8 cellular contexts compared by ENCODE assay signal in genomic region chr7:3260425-3260762, GRCh38. TPM values are rescaled to one million over a fixed set of nuclear protein-coding genes. Genes with fewer than 3 reads are reported as not detected.
DNase-seq lines count a peak whose midpoint lies in the region; ATAC-seq, FAIRE-seq and TF ChIP-seq lines count a peak whose summit lies in the region.

No MANE protein-coding gene starts in this region.

- DNase-seq in AG04449 (ENCODE audit: low read depth, low spot score) (peak; percentile 5), LNCaP clone FGC (ENCODE audit: low read depth) (no peak), H1 (ENCODE audit: low read depth in 1 of 2, low spot score in 2 of 2) (no peak), natural killer cell (no peak), NCI-H1930 (lab: John Stamatoyannopoulos, UW) (no peak), SHP77 (lab: John Stamatoyannopoulos, UW) (no peak), NCI-H128 (lab: John Stamatoyannopoulos, UW; ENCODE audit: unreplicated experiment) (no peak)

- H3K9me3 Mint-ChIP-seq in natural killer cell = no peaks in the 10 kb centered on the region
- no peaks in the 10 kb centered on the region for H3K9me3 Mint-ChIP-seq in stimulated activated memory B cell treated with anti-CD40 and anti-IgM and Interleukin-4, amounts not matched to agents 10 μg/mL and 1 μg/mL and 100 μg/mL, for 72 hours

- TF ChIP-seq EP300 in H1 (IDR thresholded peaks at IDR 0.05; ENCODE audit: borderline replicate concordance in 1 of 2, low read depth in 2 of 2, low read length in 2 of 2) = no peak

- no peak overlapping the region for H2BK15ac ChIP-seq in H1 (ENCODE audit: low read length)

- no peak for FAIRE-seq in H1 (lab: Jason Lieb, UNC)

- H3K27me3 ChIP-seq in H1 (replicated peaks in 1 of 4; ENCODE audit: control insufficient read depth in 3 of 4, extremely low read depth in 1 of 4, insufficient read depth in 3 of 4, low read length in 3 of 4) = no peaks in the 10 kb centered on the region

- H3K23ac ChIP-seq in H1 (ENCODE audit: insufficient read length) = no peak overlapping the region

- H3K4me3 ChIP-seq in AG04449 (ENCODE audit: low read depth, low read length) (peak overlapping the region; percentile 61), LNCaP clone FGC (ENCODE audit: low read depth, low read length) (peak overlapping the region; percentile 49), H1 (ENCODE audit: extremely low read depth in 1 of 4, insufficient read depth in 2 of 4, low read depth in 3 of 4, low read length in 4 of 4) (no peak overlapping the region)

- H3K79me2 ChIP-seq in H1 (ENCODE audit: control insufficient read depth in 1 of 2, insufficient read depth in 2 of 2, low read length in 2 of 2) = no peaks in the 10 kb centered on the region

- TF ChIP-seq RAD21 in H1 (IDR thresholded peaks at IDR 0.05 in 1 of 2, conservative IDR thresholded peaks at IDR 0.05 in 1 of 2; ENCODE audit: low read depth in 2 of 2, low read length in 2 of 2) = no peak

- H3K4me2 ChIP-seq in H1 (ENCODE audit: insufficient read depth in 1 of 2, low read depth in 2 of 2, low read length in 2 of 2) = no peak overlapping the region

- no peak overlapping the region for H4K5ac ChIP-seq in H1 (ENCODE audit: insufficient read length, low read depth, low read length)

- H3K56ac ChIP-seq in H1 (replicated peaks; ENCODE audit: insufficient read length, low read depth, low read length) = no peak overlapping the region

- H3K23me2 ChIP-seq in H1 (ENCODE audit: low read depth, low read length) = no peaks in the 10 kb centered on the region

- H2BK20ac ChIP-seq in H1 (ENCODE audit: low read length) = no peak overlapping the region

- TF ChIP-seq POLR2A in H1 (IDR thresholded peaks at IDR 0.05; ENCODE audit: control extremely low read depth in 1 of 2, low read depth in 2 of 2, low read length in 2 of 2) = no peak

- H3K4me1 Mint-ChIP-seq in natural killer cell = no peaks in the 10 kb centered on the region
- no peaks in the 10 kb centered on the region for H3K4me1 Mint-ChIP-seq in stimulated activated memory B cell treated with anti-CD40 and anti-IgM and Interleukin-4, amounts not matched to agents 10 μg/mL and 1 μg/mL and 100 μg/mL, for 72 hours

- no peak for ATAC-seq in natural killer cell
- no peak for ATAC-seq in stimulated activated memory B cell treated with anti-CD40 and anti-IgM and Interleukin-4, amounts not matched to agents 10 μg/mL and 1 μg/mL and 100 μg/mL, for 72 hours

- H2BK5ac ChIP-seq in H1 (ENCODE audit: low read depth, low read length) = no peak overlapping the region

- no peak overlapping the region for H3K18ac ChIP-seq in H1 (ENCODE audit: extremely low read depth, low read length)

- POLR2A ChIA-PET in AG04449 (lab: Yijun Ruan, JAX) (no interaction called here), H1 (lab: Charles Lee; ENCODE audit: partially characterized antibody) (no interaction called here)

- H3K79me1 ChIP-seq in H1 (ENCODE audit: low read depth, low read length) = no peaks in the 10 kb centered on the region

- H4K91ac ChIP-seq in H1 (replicated peaks; ENCODE audit: insufficient read length, low read length) = no peak overlapping the region

- intact Hi-C loops in natural killer cell (cut with micrococcal nuclease) = no loop called here

- peaks cover 0 to 6% (median 0%) of the 10 kb centered on the region in 4 experiments; a peak in 3 of 7 replicates for H3K4me1 ChIP-seq in H1 (replicated peaks in 1 of 4; ENCODE audit: control insufficient read depth in 3 of 4, insufficient read depth in 4 of 4, low read length in 3 of 4)

- WGBS in H1 (ENCODE audit: extremely low coverage in 1 of 2, insufficient coverage in 1 of 2, insufficient read length in 1 of 2, insufficient replicate concordance in 2 of 2, low coverage in 1 of 2, low lambda C conversion rate in 2 of 2, missing lambda C conversion rate in 1 of 2), 2 experiments = 78% methylated on average over 10 of the region's 10 CpGs; no CpG with 5 or more reads in 1 of the 2 experiments

- no peak overlapping the region for H3K4ac ChIP-seq in H1 (replicated peaks; ENCODE audit: insufficient read length, low read depth, low read length)

- no peak overlapping the region for H3K9ac ChIP-seq in H1 (replicated peaks in 1 of 4; ENCODE audit: extremely low read depth in 1 of 4, low read depth in 3 of 4, low read length in 3 of 4)

- no peak overlapping the region for H3K27ac Mint-ChIP-seq in natural killer cell
- no peak overlapping the region for H3K27ac Mint-ChIP-seq in stimulated activated memory B cell treated with anti-CD40 and anti-IgM and Interleukin-4, amounts not matched to agents 10 μg/mL and 1 μg/mL and 100 μg/mL, for 72 hours

- no peaks in the 10 kb centered on the region for H4K20me1 ChIP-seq in H1 (replicated peaks in 1 of 2; ENCODE audit: control insufficient read depth in 1 of 2, insufficient read depth in 2 of 2, low read length in 2 of 2)

- no peak overlapping the region for H2BK12ac ChIP-seq in H1 (ENCODE audit: low read depth, low read length)

- H3K27me3 Mint-ChIP-seq in natural killer cell (ENCODE audit: low read depth in 2 of 2) = peaks cover 23 to 26% of the 10 kb centered on the region in 2 donors
- H3K27me3 Mint-ChIP-seq in stimulated activated memory B cell treated with anti-CD40 and anti-IgM and Interleukin-4, amounts not matched to agents 10 μg/mL and 1 μg/mL and 100 μg/mL, for 72 hours = peaks cover 34% of the 10 kb centered on the region

- H3K36me3 Mint-ChIP-seq in natural killer cell = no peaks in the 10 kb centered on the region
- H3K36me3 Mint-ChIP-seq in stimulated activated memory B cell treated with anti-CD40 and anti-IgM and Interleukin-4, amounts not matched to agents 10 μg/mL and 1 μg/mL and 100 μg/mL, for 72 hours = no peaks in the 10 kb centered on the region

- H3K27ac ChIP-seq in H1 (ENCODE audit: low read depth, low read length) = no peak overlapping the region

- no peaks in the 10 kb centered on the region for H3K36me3 ChIP-seq in H1 (ENCODE audit: control insufficient read depth in 2 of 4, insufficient read depth in 4 of 4, low read length in 3 of 4)

- H2BK120ac ChIP-seq in H1 (replicated peaks; ENCODE audit: low read depth, low read length) = no peak overlapping the region

- TF ChIP-seq CTCF in AG04449 (IDR thresholded peaks at IDR 0.05; ENCODE audit: insufficient read depth, low read length, missing control alignments) = no peak
- no peak for TF ChIP-seq CTCF in LNCaP clone FGC (IDR thresholded peaks at IDR 0.05; ENCODE audit: control insufficient read depth, extremely low read depth, insufficient read depth)
- TF ChIP-seq CTCF in H1 (IDR thresholded peaks at IDR 0.05; ENCODE audit: control extremely low read depth in 1 of 3, insufficient read depth in 1 of 3, low read depth in 1 of 3, low read length in 3 of 3) = no peak
- no peak for TF ChIP-seq CTCF in natural killer cell (IDR thresholded peaks at IDR 0.05)

- H2AFZ ChIP-seq in H1 (ENCODE audit: low read length) = peak overlapping the region; percentile 6; the same call in 1 of the 2 replicates

- H3K14ac ChIP-seq in H1 (ENCODE audit: insufficient read length) = no peak overlapping the region

- no peak overlapping the region for H4K8ac ChIP-seq in H1 (ENCODE audit: extremely low read depth, insufficient read depth, low read length)

- peak overlapping the region; percentile 38 for H3K4me3 Mint-ChIP-seq in natural killer cell
- H3K4me3 Mint-ChIP-seq in stimulated activated memory B cell treated with anti-CD40 and anti-IgM and Interleukin-4, amounts not matched to agents 10 μg/mL and 1 μg/mL and 100 μg/mL, for 72 hours = no peak overlapping the region

- no peaks in the 10 kb centered on the region for H3K9me3 ChIP-seq in H1 (ENCODE audit: insufficient read depth in 2 of 2, low read depth in 1 of 2, low read length in 1 of 2)

- CTCF ChIA-PET in AG04449 (lab: Yijun Ruan, JAX) (no interaction called here), H1 (lab: Charles Lee; ENCODE audit: partially characterized antibody) (no interaction called here)

- no peak overlapping the region for H2AK5ac ChIP-seq in H1 (ENCODE audit: low read depth, low read length)

TF ChIP-seq in H1, 55 proteins besides CTCF, POLR2A, EP300 and RAD21 (continues in another document):
- TF ChIP-seq CREB1 (IDR thresholded peaks at IDR 0.05) = no peak
- no peak for TF ChIP-seq FOSL1 (IDR thresholded peaks at IDR 0.05; ENCODE audit: insufficient read depth, low read depth, low read length)

RNA-seq across cellular contexts. Expression of gene SDK1, which starts 40.7 kb away (rescaled TPM):
- total RNA-seq in H1 (2021; fragmentation: NEBNext Ultra II Directional; extraction: Animal tissue kit (Norgen Biotek cat#: 25700)) = 7.2 and 7.3 TPM in 2 replicates
- polyA plus RNA-seq in H1 (2011; rRNA removed) = 3.3 and 4.7 TPM in 2 replicates
- 2.7 TPM for polyA plus RNA-seq in H1 (2011; cell fraction: cytosol; rRNA removed)
- 10.6 TPM for polyA plus RNA-seq in H1 (2011; cell fraction: nucleus; rRNA removed)
- polyA plus RNA-seq in H1 (2012, experiment 1 of 2) = 3.6 to 7.4 TPM (median 6.1 TPM) in 4 replicates
- 2.8 TPM for polyA plus RNA-seq in H1 (2012, experiment 2 of 2)
- polyA plus RNA-seq in H1 (2013, experiment 1 of 2) = 7.2 TPM
- polyA plus RNA-seq in H1 (2013, experiment 2 of 2) = 5.9 TPM
- polyA minus RNA-seq in H1 (2011; rRNA and poly(A)+ RNA removed) = 10.0 and 10.6 TPM in 2 replicates
- 8.9 TPM for polyA minus RNA-seq in H1 (2011; cell fraction: cytosol; rRNA and poly(A)+ RNA removed)
- polyA minus RNA-seq in H1 (2011; cell fraction: nucleus; rRNA and poly(A)+ RNA removed) = 21.6 TPM
- total RNA-seq in natural killer cell = under 1 TPM in 2 of 3 donors, not detected in 1; 0.05 to 0.11 TPM

Comparison
In these comparisons a context has a peak if more than half of its experiments do, and no peak if none do; other contexts are left out.
1. H3K4me3 ChIP-seq: peak in AG04449 (single experiment) and LNCaP clone FGC (single experiment); none in H1 (0 of 4).